Comparison of ENCODE assay signal across 10 cellular contexts in genomic region chr7:101386558-101387199, GRCh38. TPM values are rescaled to one million over a fixed set of nuclear protein-coding genes. Genes with fewer than 3 reads are reported as not detected.
DNase-seq lines count a peak whose midpoint lies in the region; TF ChIP-seq lines count a peak whose summit lies in the region.
"Had no signal": no experiment of that assay in that cellular context is flagged by ENCODE, and none has a peak within 500 bp of the region (broad histone marks: within the 10 kb centered on the region; RNA-seq: fewer than 3 reads in every experiment).

No MANE protein-coding gene starts in this region.

- TF ChIP-seq CTCF in endodermal cell (conservative IDR thresholded peaks at IDR 0.05) (no peak), prostate gland (IDR thresholded peaks at IDR 0.05) (no peak)

- peaks cover 4% of the 10 kb centered on the region for H3K36me3 Mint-ChIP-seq in endodermal cell (ENCODE audit: low read depth)
- no peaks in the 10 kb centered on the region for H3K36me3 Mint-ChIP-seq in CD8-positive, alpha-beta memory T cell

- CTCF ChIA-PET in CD8-positive, alpha-beta memory T cell (lab: Charles Lee) = interaction anchor here (1.2 kb wide), 1 partner anchor 25 kb away, joined by 3 read pairs; no protein-coding TSS in a partner anchor

- POLR2A ChIA-PET in CD8-positive, alpha-beta memory T cell (lab: Charles Lee) = no interaction called here

- H3K27ac Mint-ChIP-seq in endodermal cell = peak overlapping the region; percentile 42
- no peak overlapping the region for H3K27ac Mint-ChIP-seq in CD8-positive, alpha-beta memory T cell

- H3K9me3 ChIP-seq in endodermal cell (ENCODE audit: control insufficient read depth, low read length) (peaks cover 5% of the 10 kb centered on the region), prostate gland (no peaks in the 10 kb centered on the region)
- no peaks in the 10 kb centered on the region for H3K9me3 ChIP-seq in CD8-positive, alpha-beta memory T cell (ENCODE audit: low read length)
- H3K9me3 ChIP-seq: colonic mucosa had no signal

- intact Hi-C loops in prostate gland (cut with DNase I) = no loop called here

- H3K27me3 Mint-ChIP-seq in endodermal cell (ENCODE audit: insufficient read depth) = no peaks in the 10 kb centered on the region
- peaks cover 9 to 12% of the 10 kb centered on the region in 2 donors for H3K27me3 Mint-ChIP-seq in CD8-positive, alpha-beta memory T cell

- H3K36me3 ChIP-seq in endodermal cell (ENCODE audit: control insufficient read depth, insufficient read depth, low read length) = no peaks in the 10 kb centered on the region
- no peaks in the 10 kb centered on the region for H3K36me3 ChIP-seq in prostate gland
- H3K36me3 ChIP-seq in CD8-positive, alpha-beta memory T cell (ENCODE audit: insufficient read depth, low read length) = no peaks in the 10 kb centered on the region
- H3K36me3 ChIP-seq: colonic mucosa had no signal

- no peak for TF ChIP-seq POLR2A in prostate gland (IDR thresholded peaks at IDR 0.05)

- H3K27me3 ChIP-seq in endodermal cell (ENCODE audit: control insufficient read depth, insufficient read depth, low read length, poor library complexity, severe bottlenecking) = no peaks in the 10 kb centered on the region
- H3K27me3 ChIP-seq in prostate gland (replicated peaks; ENCODE audit: insufficient read depth) = no peaks in the 10 kb centered on the region
- H3K27me3 ChIP-seq in CD8-positive, alpha-beta memory T cell (ENCODE audit: insufficient read depth, low read length, poor library complexity, severe bottlenecking) = no peaks in the 10 kb centered on the region
- H3K27me3 ChIP-seq: colonic mucosa had no signal

- H3K27ac ChIP-seq in endodermal cell (ENCODE audit: low read depth, low read length) = peak overlapping the region; percentile 80
- no peak overlapping the region for H3K27ac ChIP-seq in prostate gland
- H3K27ac ChIP-seq in CD8-positive, alpha-beta memory T cell (ENCODE audit: low read depth, low read length) = no peak overlapping the region
- H3K27ac ChIP-seq: colonic mucosa had no signal

- H3K4me3 ChIP-seq in endodermal cell (ENCODE audit: low read length) (no peak overlapping the region), prostate gland (peak overlapping the region in 1 of 2 donors; percentile 11)
- no peak overlapping the region for H3K4me3 ChIP-seq in CD8-positive, alpha-beta memory T cell (ENCODE audit: low read length)
- H3K4me3 ChIP-seq: colonic mucosa had no signal

- peak; percentile 36 for DNase-seq in NCI-H146 (lab: John Stamatoyannopoulos, UW)
- DNase-seq in NCI-H146 treated with DMSO at 0.1 percent for 48 hours (lab: John Stamatoyannopoulos, UW; ENCODE audit: unreplicated experiment) = no peak
- DNase-seq in M059J (ENCODE audit: low read depth) = peak; percentile 25
- peak; percentile 65 for DNase-seq in endodermal cell
- peak; percentile 14 for DNase-seq in prostate gland (ENCODE audit: low spot score)
- DNase-seq in NCI-H2029 treated with DMSO at 0.1 percent for 48 hours (lab: John Stamatoyannopoulos, UW) = no peak
- DNase-seq in stimulated activated CD4-positive, alpha-beta T cell treated with anti-CD3 and anti-CD28 coated beads, Interleukin-1b, Interleukin-23, amount 100 ng/mL, for 48 hours = no peak
- no peak for DNase-seq in CD8-positive, alpha-beta memory T cell
- DNase-seq: colonic mucosa, kidney glomerular epithelial cell had no signal

- H3K4me1 Mint-ChIP-seq in endodermal cell = peaks cover 3% of the 10 kb centered on the region
- peaks cover 10 to 13% (median 11%) of the 10 kb centered on the region in 3 donors for H3K4me1 Mint-ChIP-seq in CD8-positive, alpha-beta memory T cell

- WGBS in endodermal cell (ENCODE audit: insufficient coverage in 1 of 2, insufficient read length in 1 of 2), 2 experiments = 78 to 80% methylated on average over 17 to 19 of the region's 19 CpGs
- WGBS in prostate gland = 31% methylated on average over 19 of the region's 19 CpGs

- no peak overlapping the region for H3K4me3 Mint-ChIP-seq in endodermal cell
- H3K4me3 Mint-ChIP-seq in CD8-positive, alpha-beta memory T cell = no peak overlapping the region

- no peaks in the 10 kb centered on the region for H3K4me1 ChIP-seq in endodermal cell (ENCODE audit: control insufficient read depth, insufficient read depth, low read length)
- H3K4me1 ChIP-seq in prostate gland (replicated peaks) = no peaks in the 10 kb centered on the region
- H3K4me1 ChIP-seq in CD8-positive, alpha-beta memory T cell (ENCODE audit: insufficient read depth, low read length) = peaks cover 14% of the 10 kb centered on the region
- H3K4me1 ChIP-seq: colonic mucosa had no signal

- peaks cover 5% of the 10 kb centered on the region for H3K9me3 Mint-ChIP-seq in endodermal cell
- H3K9me3 Mint-ChIP-seq in CD8-positive, alpha-beta memory T cell = no peaks in the 10 kb centered on the region

- no peak overlapping the region for H3K9ac ChIP-seq in endodermal cell (ENCODE audit: extremely low read depth, low read length, poor library complexity, severe bottlenecking)

RNA-seq across cellular contexts. Expression of gene COL26A1, which starts 24.0 kb away (rescaled TPM):
- total RNA-seq in M059J (2014; rRNA removed; shearing (Covaris generic)) = 0.12 TPM in 1 of 2 replicates, not detected in the other
- total RNA-seq in endodermal cell = 10 to 100 TPM; 41.2 to 47.0 TPM
- polyA plus RNA-seq in endodermal cell (2013, experiment 1 of 2) = 44.3 TPM
- 44.8 TPM for polyA plus RNA-seq in endodermal cell (2013, experiment 2 of 2)
- total RNA-seq in prostate gland = 10 to 100 TPM in 1 of 2 donors, 1 to 10 TPM in 1; 3.8 to 10.3 TPM
- not detected for total RNA-seq in CD8-positive, alpha-beta memory T cell
- polyA plus RNA-seq in CD8-positive, alpha-beta memory T cell = not detected

Comparison
In these comparisons a context has a peak if more than half of its experiments do, and no peak if none do; other contexts are left out.
1. DNase-seq: peak in NCI-H146 (single experiment), M059J (single experiment), endodermal cell (single experiment) and prostate gland (single experiment); none in NCI-H146 treated with DMSO at 0.1 percent for 48 hours (single experiment), NCI-H2029 treated with DMSO at 0.1 percent for 48 hours (single experiment), stimulated activated CD4-positive, alpha-beta T cell treated with anti-CD3 and anti-CD28 coated beads, Interleukin-1b, Interleukin-23, amount 100 ng/mL, for 48 hours (single experiment) and CD8-positive, alpha-beta memory T cell (0 of 5).